ENCODE assay signal across 33 cellular contexts in genomic region chr12:44537354-44537753, GRCh38.
"Had no signal": no experiment of that assay in that cellular context is flagged by ENCODE, and none has a peak within 500 bp of the region (broad histone marks: within the 10 kb centered on the region; RNA-seq: fewer than 3 reads in every experiment).

No MANE protein-coding gene starts in this region.

- H3K27ac ChIP-seq: adrenal gland, ascending aorta, body of pancreas, brain microvascular endothelial cell, breast epithelium, cardiac muscle cell had no signal

- ATAC-seq: activated naive CD4-positive, alpha-beta T cell treated with anti-CD3 and anti-CD28 coated beads, Interleukin-2, amount 50 U/mL, for 72 hours; activated naive CD8-positive, alpha-beta T cell treated with anti-CD3 and anti-CD28 coated beads, Interleukin-2, amount 50 U/mL, for 24 hours; activated T-cell treated with anti-CD3 and anti-CD28 coated beads, Interleukin-2, amount 50 U/mL, for 4 hours; activated T-cell treated with anti-CD3 and anti-CD28 coated beads, Interleukin-2, amount 50 U/mL, for 72 hours; activated T-helper 17 cell treated with anti-CD3 and anti-CD28 coated beads, Interleukin-2, amount 50 U/mL, for 72 hours; body of pancreas had no signal

- H3K4me3 ChIP-seq: adrenal gland, ascending aorta, body of pancreas, breast epithelium, cardiac muscle cell had no signal

- FAIRE-seq: astrocyte, bronchial epithelial cell had no signal

- H3K27me3 ChIP-seq: adrenal gland, ascending aorta, body of pancreas, brain microvascular endothelial cell, breast epithelium, cardiac muscle cell had no signal

- H3K4me1 ChIP-seq: adrenal gland, ascending aorta, body of pancreas, breast epithelium had no signal

- H3K36me3 ChIP-seq: adrenal gland, ascending aorta, brain microvascular endothelial cell, breast epithelium, cardiac muscle cell had no signal

- DNase-seq: activated effector memory CD4-positive, alpha-beta T cell treated with anti-CD3 and anti-CD28 coated beads, Interleukin-2, amount 50 U/mL, for 16 hours; activated effector memory CD4-positive, alpha-beta T cell treated with Interleukin-2 at 50 U/mL for 16 hours; activated gamma-delta T cell; activated gamma-delta T cell treated with Interleukin-2 at 50 U/mL for 16 hours; activated naive CD4-positive, alpha-beta T cell; activated naive CD4-positive, alpha-beta T cell treated with anti-CD3 and anti-CD28 coated beads for 36 hours; activated naive CD4-positive, alpha-beta T cell treated with anti-CD3 and anti-CD28 coated beads, Interleukin-2, amount 10 ng/mL, durations not matched to agents 7 days and 5 days; activated naive CD4-positive, alpha-beta T cell treated with anti-CD3 and anti-CD28 coated beads, Interleukin-2, amount 50 U/mL, for 16 hours; activated naive CD4-positive, alpha-beta T cell treated with Interleukin-2 at 50 U/mL for 16 hours; activated naive CD8-positive, alpha-beta T cell treated with anti-CD3 and anti-CD28 coated beads for 36 hours; activated naive CD8-positive, alpha-beta T cell treated with anti-CD3 and anti-CD28 coated beads, Interleukin-2, amount 10 ng/mL, durations not matched to agents 7 days and 5 days; activated naive CD8-positive, alpha-beta T cell treated with anti-CD3 and anti-CD28 coated beads, Interleukin-2, amount 50 U/mL, for 24 hours; activated T-cell treated with anti-CD3 and anti-CD28 coated beads, Interleukin-2, amount 50 U/mL, for 24 hours; activated T-cell treated with anti-CD3 and anti-CD28 coated beads, Interleukin-2, amount 50 U/mL, for 4 hours; activated T-cell treated with anti-CD3 and anti-CD28 coated beads, Interleukin-2, amount 50 U/mL, for 48 hours; activated T-cell treated with anti-CD3 and anti-CD28 coated beads, Interleukin-2, amount 50 U/mL, for 72 hours; adrenal gland; amniotic stem cell; amygdala; anterior cingulate cortex; aorta; body of pancreas; brain microvascular endothelial cell; caudate nucleus; central memory CD4-positive, alpha-beta T cell; cerebellar nuclear complex had no signal

- H3K9me3 ChIP-seq: adrenal gland, ascending aorta, body of pancreas, breast epithelium had no signal
